8 cellular contexts compared by ENCODE assay signal in genomic region chr4:99848576-99848975, GRCh38. TPM values are rescaled to one million over a fixed set of nuclear protein-coding genes. Genes with fewer than 3 reads are reported as not detected.
DNase-seq lines count a peak whose midpoint lies in the region; ATAC-seq and TF ChIP-seq lines count a peak whose summit lies in the region.

No MANE protein-coding gene starts in this region.

- H3K9me3 Mint-ChIP-seq in activated B cell treated with CpG ODN at 0.5 μM for 24 hours (no peaks in the 10 kb centered on the region), osteocyte (ENCODE audit: unreplicated experiment) (no peaks in the 10 kb centered on the region), progenitor cell of endocrine pancreas (ENCODE audit: low read depth) (no peaks in the 10 kb centered on the region)
- no peaks in the 10 kb centered on the region for H3K9me3 Mint-ChIP-seq in effector memory CD8-positive, alpha-beta T cell

- H3K27ac Mint-ChIP-seq in activated B cell treated with CpG ODN at 0.5 μM for 24 hours (peak overlapping the region; percentile 91), osteocyte (ENCODE audit: unreplicated experiment) (no peak overlapping the region), progenitor cell of endocrine pancreas (no peak overlapping the region)
- peak overlapping the region in 1 of 2 donors; percentile 1 for H3K27ac Mint-ChIP-seq in effector memory CD8-positive, alpha-beta T cell

- H3K4me3 Mint-ChIP-seq in activated B cell treated with CpG ODN at 0.5 μM for 24 hours (peak overlapping the region; percentile 24), osteocyte (ENCODE audit: unreplicated experiment) (no peak overlapping the region), progenitor cell of endocrine pancreas (ENCODE audit: low read depth) (no peak overlapping the region)
- H3K4me3 Mint-ChIP-seq in effector memory CD8-positive, alpha-beta T cell = no peak overlapping the region

- no peak for TF ChIP-seq CTCF in GM13976 (IDR thresholded peaks at IDR 0.05; ENCODE audit: borderline replicate concordance, control extremely low read depth, extremely low read depth, insufficient read depth, missing control alignments)
- TF ChIP-seq CTCF in activated B cell treated with CpG ODN at 0.5 μM for 24 hours (IDR thresholded peaks at IDR 0.05) = no peak
- TF ChIP-seq CTCF in osteocyte (IDR thresholded peaks at IDR 0.05) = no peak
- no peak for TF ChIP-seq CTCF in progenitor cell of endocrine pancreas (IDR thresholded peaks at IDR 0.05; ENCODE audit: unreplicated experiment)

- peak; percentile 29 for ATAC-seq in GM19328 (IDR thresholded peaks at IDR 0.05; ENCODE audit: unreplicated experiment)
- peak; percentile 43 for ATAC-seq in HG02943 (IDR thresholded peaks at IDR 0.05; ENCODE audit: low read depth, unreplicated experiment)
- no peak for ATAC-seq in activated B cell treated with CpG ODN at 0.5 μM for 24 hours (ENCODE audit: low read depth)
- no peak for ATAC-seq in effector memory CD8-positive, alpha-beta T cell (replicated peaks)

- in situ Hi-C loops in GM13976 (cut with MboI; ENCODE audit: low sequenced_read_pairs, unreplicated experiment) = no loop called here

- H3K4me1 Mint-ChIP-seq in activated B cell treated with CpG ODN at 0.5 μM for 24 hours = peaks cover 82% of the 10 kb centered on the region
- no peaks in the 10 kb centered on the region for H3K4me1 Mint-ChIP-seq in osteocyte (ENCODE audit: unreplicated experiment)
- peaks cover 9% of the 10 kb centered on the region for H3K4me1 Mint-ChIP-seq in progenitor cell of endocrine pancreas (ENCODE audit: low read depth)
- peaks cover 9 to 11% of the 10 kb centered on the region in 2 donors for H3K4me1 Mint-ChIP-seq in effector memory CD8-positive, alpha-beta T cell (ENCODE audit: low read depth in 2 of 2)

- peaks cover 67% of the 10 kb centered on the region for H3K36me3 Mint-ChIP-seq in activated B cell treated with CpG ODN at 0.5 μM for 24 hours (ENCODE audit: low read depth)
- no peaks in the 10 kb centered on the region for H3K36me3 Mint-ChIP-seq in osteocyte (ENCODE audit: unreplicated experiment)
- no peaks in the 10 kb centered on the region for H3K36me3 Mint-ChIP-seq in progenitor cell of endocrine pancreas (ENCODE audit: insufficient read depth)
- no peaks in the 10 kb centered on the region for H3K36me3 Mint-ChIP-seq in effector memory CD8-positive, alpha-beta T cell (ENCODE audit: insufficient read depth)

- POLR2A ChIA-PET in activated B cell treated with CpG ODN at 0.5 μM for 24 hours (lab: Charles Lee) = interaction anchor here (0.7 to 4.5 kb wide), 4 partner anchors 20 to 99 kb away, joined by 3 to 75 read pairs (median 18); partner anchors contain the start of gene DAPP1

- intact Hi-C loops in activated B cell treated with CpG ODN at 0.5 μM for 24 hours (cut with micrococcal nuclease) = no loop called here

- H3K27me3 Mint-ChIP-seq in activated B cell treated with CpG ODN at 0.5 μM for 24 hours = no peaks in the 10 kb centered on the region
- peaks cover 7% of the 10 kb centered on the region for H3K27me3 Mint-ChIP-seq in osteocyte (ENCODE audit: unreplicated experiment)
- peaks cover 3% of the 10 kb centered on the region for H3K27me3 Mint-ChIP-seq in progenitor cell of endocrine pancreas
- no peaks in the 10 kb centered on the region for H3K27me3 Mint-ChIP-seq in effector memory CD8-positive, alpha-beta T cell

- CTCF ChIA-PET in activated B cell treated with CpG ODN at 0.5 μM for 24 hours (lab: Charles Lee) = interaction anchor here (1.2 to 2.1 kb wide), 3 partner anchors 40 to 100 kb away, joined by 3 to 6 read pairs (median 3); no protein-coding TSS in a partner anchor

- DNase-seq in GM13976 (ENCODE audit: low spot score) (peak; percentile 44), activated B cell treated with CpG ODN at 0.5 μM for 24 hours (no peak), osteocyte (ENCODE audit: extremely low spot score, unreplicated experiment) (no peak), progenitor cell of endocrine pancreas (ENCODE audit: low spot score, unreplicated experiment) (no peak), amygdala (lab: John Stamatoyannopoulos, UW) (no peak)
- DNase-seq in effector memory CD8-positive, alpha-beta T cell = no peak

RNA-seq across cellular contexts. Expression of gene DAPP1, which starts 31.9 kb away (rescaled TPM):
- total RNA-seq in activated B cell treated with CpG ODN at 0.5 μM for 24 hours (137 and 144 TPM in 2 replicates), osteocyte (not detected in 2 replicates), progenitor cell of endocrine pancreas (0.12 TPM in 1 of 2 replicates, not detected in the other)

RNA-seq across cellular contexts. Expression of gene LAMTOR3, which starts 45.7 kb away (rescaled TPM):
- total RNA-seq in activated B cell treated with CpG ODN at 0.5 μM for 24 hours = 21.9 and 23.8 TPM in 2 replicates
- total RNA-seq in osteocyte = 38.2 and 44.7 TPM in 2 replicates
- 58.0 and 58.2 TPM in 2 replicates for total RNA-seq in progenitor cell of endocrine pancreas

Comparison
In these comparisons a context has a peak if more than half of its experiments do, and no peak if none do; other contexts are left out.
1. ATAC-seq: peak in GM19328 (single experiment) and HG02943 (single experiment); none in activated B cell treated with CpG ODN at 0.5 μM for 24 hours (single experiment) and effector memory CD8-positive, alpha-beta T cell (single experiment).
2. RNA of gene DAPP1, which starts 31.9 kb away (total RNA-seq): 137 to 144 TPM in activated B cell treated with CpG ODN at 0.5 μM for 24 hours; 0.12 TPM in progenitor cell of endocrine pancreas and not detected in osteocyte; every median in the first group is over 100 times any median in the second.